21 cellular contexts compared by ENCODE assay signal in the genomic region with DNA sequence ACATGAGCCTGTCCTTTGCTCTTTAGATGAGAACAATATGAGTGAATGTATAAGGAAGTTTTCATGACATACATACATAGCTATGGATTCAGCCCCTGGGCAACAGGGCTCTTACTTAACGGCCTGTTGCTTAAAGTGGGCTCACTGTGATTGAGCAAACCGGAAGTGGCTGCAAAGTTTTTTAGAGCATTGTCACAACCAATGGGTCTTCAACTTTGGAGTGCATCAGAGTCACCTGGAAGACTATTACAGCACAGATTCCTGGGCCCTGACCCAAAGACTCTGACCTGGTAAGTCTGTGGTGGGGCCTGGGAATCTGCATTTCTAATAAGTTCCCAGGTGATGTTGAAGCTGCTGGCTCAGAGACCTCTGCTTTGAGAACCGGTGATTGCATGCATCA.
"Had no signal": no experiment of that assay in that cellular context is flagged by ENCODE, and none has a peak within 500 bp of the region (broad histone marks: within the 10 kb centered on the region; RNA-seq: fewer than 3 reads in every experiment).

No MANE protein-coding gene starts in this region.

- H3K36me3 Mint-ChIP-seq: naive thymus-derived CD8-positive, alpha-beta T cell; stimulated activated effector memory CD8-positive, alpha-beta T cell treated with anti-CD3 and anti-CD28 coated beads, Interleukin-12 subunit alpha, Interleukin-12 subunit beta, amount 100 ng/mL, for 72 hours had no signal

- H3K9me3 Mint-ChIP-seq: activated naive CD8-positive, alpha-beta T cell treated with anti-CD3 and anti-CD28 coated beads, Interleukin-2, amount 50 U/mL, for 24 hours; naive thymus-derived CD8-positive, alpha-beta T cell had no signal

- H3K27ac Mint-ChIP-seq: activated CD8-positive, alpha-beta T cell treated with anti-CD3 and anti-CD28 coated beads for 36 hours; activated naive CD8-positive, alpha-beta T cell treated with anti-CD3 and anti-CD28 coated beads, Interleukin-2, amount 50 U/mL, for 24 hours; progenitor cell of endocrine pancreas; stimulated activated effector memory CD8-positive, alpha-beta T cell treated with anti-CD3 and anti-CD28 coated beads, Interleukin-12 subunit alpha, Interleukin-12 subunit beta, amount 100 ng/mL, for 72 hours had no signal

- H3K4me3 ChIP-seq: lower lobe of right lung, mucosa of descending colon, tibial artery, vagina had no signal

- H3K27ac ChIP-seq: epithelial cell of prostate, lower lobe of right lung, neutrophil, tibial artery, vagina had no signal

- ATAC-seq: activated CD8-positive, alpha-beta T cell treated with anti-CD3 and anti-CD28 coated beads for 36 hours; activated naive CD8-positive, alpha-beta T cell treated with anti-CD3 and anti-CD28 coated beads, Interleukin-2, amount 50 U/mL, for 24 hours; left cardiac atrium; lower lobe of right lung; mucosa of descending colon; naive thymus-derived CD8-positive, alpha-beta T cell; right cardiac atrium; stimulated activated effector memory CD8-positive, alpha-beta T cell treated with anti-CD3 and anti-CD28 coated beads, Interleukin-12 subunit alpha, Interleukin-12 subunit beta, amount 100 ng/mL, for 72 hours had no signal

- DNase-seq: activated CD4-positive, alpha-beta T cell treated with anti-CD3 and anti-CD28 coated beads for 4 hours; activated CD8-positive, alpha-beta memory T cell treated with anti-CD3 and anti-CD28 coated beads, Interleukin-2, amount 50 U/mL, for 48 hours; activated CD8-positive, alpha-beta T cell treated with anti-CD3 and anti-CD28 coated beads for 36 hours; activated naive CD8-positive, alpha-beta T cell treated with anti-CD3 and anti-CD28 coated beads, Interleukin-2, amount 50 U/mL, for 24 hours; caudate nucleus; cortex of kidney; effector CD8-positive, alpha-beta T cell; hypothalamus; left cardiac atrium; lower lobe of right lung; mucosa of descending colon; naive thymus-derived CD8-positive, alpha-beta T cell; right cardiac atrium; small intestine; T-helper 9 cell; tibial artery had no signal

- H3K27me3 ChIP-seq: neutrophil, tibial artery, vagina had no signal

- H3K36me3 ChIP-seq: lower lobe of right lung, neutrophil, tibial artery, vagina had no signal

- H3K4me1 Mint-ChIP-seq: naive thymus-derived CD8-positive, alpha-beta T cell had no signal

- H3K4me1 ChIP-seq: lower lobe of right lung, vagina had no signal

- H3K4me3 Mint-ChIP-seq: activated CD8-positive, alpha-beta T cell treated with anti-CD3 and anti-CD28 coated beads for 36 hours; activated naive CD8-positive, alpha-beta T cell treated with anti-CD3 and anti-CD28 coated beads, Interleukin-2, amount 50 U/mL, for 24 hours; naive thymus-derived CD8-positive, alpha-beta T cell; stimulated activated effector memory CD8-positive, alpha-beta T cell treated with anti-CD3 and anti-CD28 coated beads, Interleukin-12 subunit alpha, Interleukin-12 subunit beta, amount 100 ng/mL, for 72 hours had no signal

- H3K27me3 Mint-ChIP-seq: progenitor cell of endocrine pancreas had no signal

- H3K9me3 ChIP-seq: lower lobe of right lung, mucosa of descending colon, neutrophil, tibial artery, vagina had no signal
